In the genomic region with DNA sequence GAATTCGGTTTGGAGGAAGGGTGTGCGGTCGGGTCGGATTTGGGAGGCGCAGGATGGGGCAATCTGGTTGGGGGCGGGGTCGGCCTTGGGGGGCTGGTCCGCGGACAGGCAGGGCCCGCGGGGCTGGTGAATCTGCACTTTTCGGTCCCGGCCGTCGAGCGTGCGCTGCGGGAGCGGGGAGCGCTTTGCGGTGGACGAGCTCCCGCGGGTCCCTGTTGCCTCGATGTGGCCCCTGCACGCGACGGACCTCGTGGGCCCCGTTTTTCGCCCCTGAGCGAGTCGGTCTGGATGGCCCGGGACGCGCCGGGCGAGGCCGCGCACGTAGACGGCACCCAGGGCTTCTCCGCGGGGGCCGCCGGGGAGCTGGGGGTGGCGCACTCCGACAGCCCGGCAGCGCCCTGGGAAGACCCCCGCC, we compare ENCODE assay signal across 8 cellular contexts. TPM values are rescaled to one million over a fixed set of nuclear protein-coding genes. Genes with fewer than 3 reads are reported as not detected.
DNase-seq lines count a peak whose midpoint lies in the region; ATAC-seq and TF ChIP-seq lines count a peak whose summit lies in the region.

No MANE protein-coding gene starts in this region.

- peak overlapping the region; percentile 92 for H3K27ac Mint-ChIP-seq in CD8-positive, alpha-beta T cell

- H3K36me3 Mint-ChIP-seq in CD8-positive, alpha-beta T cell, result peaks cover 26% of the 10 kb centered on the region

- H3K4me1 ChIP-seq in CD8-positive, alpha-beta T cell (ENCODE audit: insufficient read depth, low read length), result peaks cover 46% of the 10 kb centered on the region
- H3K4me1 ChIP-seq in Panc1 (ENCODE audit: control insufficient read depth, insufficient read depth, low read length) (peaks cover 18% of the 10 kb centered on the region), lung (ENCODE audit: control insufficient read depth in 2 of 2, insufficient read depth in 2 of 2, low read length in 2 of 2) (peaks cover 3 to 15% of the 10 kb centered on the region in 2 donors), thyroid gland (peaks cover 19 to 53% of the 10 kb centered on the region in 2 donors)

- DNase-seq in CD8-positive, alpha-beta T cell, result peak in 3 of 7 experiments; percentile 36 to 46 (median 39)
- DNase-seq in Panc1 (ENCODE audit: low read depth, low spot score) (no peak), lung (ENCODE audit: low spot score) (peak; percentile 69), thyroid gland (peak; percentile 40 to 43), HuH-7.5 (ENCODE audit: low spot score) (no peak), KG1 (lab: John Stamatoyannopoulos, UW) (no peak)

- H3K27me3 Mint-ChIP-seq in CD8-positive, alpha-beta T cell (ENCODE audit: low read depth), result no peaks in the 10 kb centered on the region

- H3K9me3 Mint-ChIP-seq in CD8-positive, alpha-beta T cell, result no peaks in the 10 kb centered on the region

- intact Hi-C loops in CD8-positive, alpha-beta T cell (cut with DNase I, micrococcal nuclease), result no loop called here
- intact Hi-C loops in Panc1 (cut with micrococcal nuclease; ENCODE audit: unreplicated experiment) (no loop called here), thyroid gland (cut with DNase I) (loop anchor here (2.0 to 5.0 kb wide), 2 partner anchors 33 to 108 kb away; a partner anchor contains a TSS)

- ATAC-seq in CD8-positive, alpha-beta T cell, result no peak
- ATAC-seq in Panc1, result no peak
- ATAC-seq in lung (ENCODE audit: insufficient read depth, low FRiP score), result no peak
- no peak for ATAC-seq in GM21447 (IDR thresholded peaks at IDR 0.05; ENCODE audit: unreplicated experiment)

- H3K27ac ChIP-seq in CD8-positive, alpha-beta T cell (ENCODE audit: low read depth, low read length), result peak overlapping the region; percentile 86
- H3K27ac ChIP-seq in Panc1 (ENCODE audit: low read length) (peak overlapping the region; percentile 85), cingulate gyrus (ENCODE audit: low read depth, low read length) (peak overlapping the region; percentile 97), lung (ENCODE audit: low read depth in 1 of 2, low read length in 1 of 2) (peak overlapping the region; percentile 99), thyroid gland (peak overlapping the region; percentile 98 to 100 (median 99))

- no peak for TF ChIP-seq POLR2A in thyroid gland (IDR thresholded peaks at IDR 0.05)

- H3K4me1 Mint-ChIP-seq in CD8-positive, alpha-beta T cell (ENCODE audit: low read depth), result peaks cover 40% of the 10 kb centered on the region

- H3K4me3 ChIP-seq in CD8-positive, alpha-beta T cell (ENCODE audit: low read depth, low read length), result peak overlapping the region; percentile 98
- H3K4me3 ChIP-seq in Panc1 (ENCODE audit: low read depth in 2 of 2, low read length in 2 of 2), result peak overlapping the region; percentile 71 to 89
- H3K4me3 ChIP-seq in lung, result peak overlapping the region; percentile 81
- H3K4me3 ChIP-seq in thyroid gland (replicated peaks in 1 of 3), result peak overlapping the region; percentile 99 to 100 (median 100)

- BruUV-seq in Panc1 (replicated peaks; lab: Mats Ljungman, UMichigan), result TSS peak; percentile 70

- CTCF ChIA-PET in CD8-positive, alpha-beta T cell (lab: Charles Lee), result interaction anchor here (1.2 to 6.9 kb wide), 5 partner anchors 11 to 35 kb away, joined by 3 to 86 read pairs (median 25); a partner anchor contains a TSS
- CTCF ChIA-PET in Panc1 (lab: Charles Lee), result no interaction called here

- POLR2A ChIA-PET in CD8-positive, alpha-beta T cell (lab: Charles Lee), result interaction anchor here (0.8 to 5.3 kb wide), 11 partner anchors 9 to 122 kb away, joined by 3 to 46 read pairs (median 4); a partner anchor contains a TSS
- POLR2A ChIA-PET in Panc1 (lab: Charles Lee), result no interaction called here

- in situ Hi-C loops in Panc1 (cut with HindIII; ENCODE audit: low pct_unique_long_range_greater_than_20kb, low sequenced_read_pairs), result no loop called here

- no peaks in the 10 kb centered on the region for H3K27me3 ChIP-seq in CD8-positive, alpha-beta T cell (ENCODE audit: insufficient read depth, low read length)
- H3K27me3 ChIP-seq in Panc1 (ENCODE audit: control insufficient read depth, insufficient read depth, low read length) (no peaks in the 10 kb centered on the region), lung (ENCODE audit: control insufficient read depth, insufficient read depth) (no peaks in the 10 kb centered on the region), thyroid gland (no peaks in the 10 kb centered on the region)

- H3K36me3 ChIP-seq in CD8-positive, alpha-beta T cell (ENCODE audit: insufficient read depth, low read length), result peaks cover 13% of the 10 kb centered on the region
- H3K36me3 ChIP-seq in Panc1 (ENCODE audit: control insufficient read depth, insufficient read depth, low read length) (peaks cover 7% of the 10 kb centered on the region; the same call in 1 of the 2 replicates), lung (ENCODE audit: control insufficient read depth in 2 of 2, insufficient read depth in 2 of 2, low read length in 2 of 2) (peaks cover 4 to 19% of the 10 kb centered on the region in 2 donors), thyroid gland (peaks cover 13 to 24% of the 10 kb centered on the region in 2 donors)

- TF ChIP-seq CTCF in CD8-positive, alpha-beta T cell (IDR thresholded peaks at IDR 0.05), result no peak
- TF ChIP-seq CTCF in Panc1 (IDR thresholded peaks at IDR 0.05), result no peak
- TF ChIP-seq CTCF in lung (IDR thresholded peaks at IDR 0.05; ENCODE audit: control extremely low read depth, extremely low read depth), result no peak
- no peak for TF ChIP-seq CTCF in thyroid gland (IDR thresholded peaks at IDR 0.05)

- no peaks in the 10 kb centered on the region for H3K9me3 ChIP-seq in CD8-positive, alpha-beta T cell (ENCODE audit: low read length)
- H3K9me3 ChIP-seq in Panc1 (ENCODE audit: control insufficient read depth, insufficient read depth, low read depth, low read length) (no peaks in the 10 kb centered on the region), lung (ENCODE audit: control insufficient read depth in 2 of 2, insufficient read depth in 1 of 2, low read length in 1 of 2) (no peaks in the 10 kb centered on the region), thyroid gland (no peaks in the 10 kb centered on the region)

- WGBS in lung, 2 donors, result 0 to 1% methylated on average over 50 to 51 of the region's 51 CpGs
- WGBS in thyroid gland, 2 donors, result 0 to 2% methylated on average over 5 to 11 of the region's 51 CpGs

- peak overlapping the region; percentile 91 for H3K4me3 Mint-ChIP-seq in CD8-positive, alpha-beta T cell

RNA-seq across cellular contexts. Expression of a gene that starts 11.8 kb away (rescaled TPM):
- total RNA-seq in CD8-positive, alpha-beta T cell, result not detected
- not detected for total RNA-seq in Panc1 (2021; ENCODE audit: unreplicated experiment)
- polyA plus RNA-seq in Panc1 (2012; ENCODE audit: insufficient read length), result 0.15 TPM
- total RNA-seq in lung, result 1 to 10 TPM in 1 of 2 donors, under 1 TPM in 1; 0.31 to 6.7 TPM
- polyA plus RNA-seq in lung, result 1 to 10 TPM in 1 of 2 donors, under 1 TPM in 1; 0.81 to 7.4 TPM
- total RNA-seq in thyroid gland, result 1 to 10 TPM in 1 of 4 donors, under 1 TPM in 3; 0.27 to 1.6 (median 0.59) TPM

RNA-seq across cellular contexts. Expression of a gene that starts 13.9 kb away (rescaled TPM):
- under 1 TPM in 1 of 2 experiments, not detected in 1; 0.92 TPM for total RNA-seq in CD8-positive, alpha-beta T cell
- total RNA-seq in Panc1 (2021; ENCODE audit: unreplicated experiment), result 0.51 TPM
- 0.27 TPM for polyA plus RNA-seq in Panc1 (2012; ENCODE audit: insufficient read length)
- total RNA-seq in lung, result 1 to 10 TPM in 1 of 2 donors, under 1 TPM in 1; 0.61 to 2.3 TPM
- polyA plus RNA-seq in lung, result 1 to 10 TPM in 1 of 2 donors, under 1 TPM in 1; 0.69 to 1.1 TPM
- total RNA-seq in thyroid gland, result not detected

RNA-seq across cellular contexts. Expression of a gene that starts 21.0 kb away (rescaled TPM):
- total RNA-seq in CD8-positive, alpha-beta T cell, result 1 to 10 TPM; 2.2 to 4.4 TPM
- total RNA-seq in Panc1 (2021; ENCODE audit: unreplicated experiment), result 21.9 TPM
- 10.3 TPM for polyA plus RNA-seq in Panc1 (2012; ENCODE audit: insufficient read length)
- total RNA-seq in lung, result 1 to 10 TPM; 2.1 to 3.5 TPM
- polyA plus RNA-seq in lung, result 1 to 10 TPM in 1 of 2 donors, under 1 TPM in 1; 0.73 to 1.4 TPM
- 1 to 10 TPM in 1 of 4 donors, under 1 TPM in 1, not detected in 2; 0.33 to 4.2 TPM for total RNA-seq in thyroid gland

RNA-seq across cellular contexts. Expression of a gene that starts 33.5 kb away (rescaled TPM):
- total RNA-seq in CD8-positive, alpha-beta T cell, result 100 to 1,000 TPM; 164 to 167 TPM
- 103 TPM for total RNA-seq in Panc1 (2021; ENCODE audit: unreplicated experiment)
- 129 TPM for polyA plus RNA-seq in Panc1 (2012; ENCODE audit: insufficient read length)
- total RNA-seq in lung, result 100 to 1,000 TPM in 1 of 2 donors, 10 to 100 TPM in 1; 67.5 to 113 TPM
- 10 to 100 TPM; 37.2 to 58.5 TPM for polyA plus RNA-seq in lung
- total RNA-seq in thyroid gland, result 10 to 100 TPM; 25.7 to 39.8 (median 30.3) TPM

RNA-seq across cellular contexts. Expression of a gene that starts 34.0 kb away (rescaled TPM):
- total RNA-seq in CD8-positive, alpha-beta T cell, result 10 to 100 TPM; 25.9 to 26.1 TPM
- total RNA-seq in Panc1 (2021; ENCODE audit: unreplicated experiment), result 78.6 TPM
- polyA plus RNA-seq in Panc1 (2012; ENCODE audit: insufficient read length), result 74.7 TPM
- total RNA-seq in lung, result 10 to 100 TPM; 64.4 to 64.6 TPM
- 10 to 100 TPM; 70.1 to 76.4 TPM for polyA plus RNA-seq in lung
- total RNA-seq in thyroid gland, result 100 to 1,000 TPM in 3 of 4 donors, 10 to 100 TPM in 1; 86.7 to 179 (median 131) TPM

Comparison
In these comparisons a context has a peak if more than half of its experiments do, and no peak if none do; other contexts are left out.
1. DNase-seq: peak in lung (single experiment) and thyroid gland (2 of 2); none in Panc1 (single experiment), HuH-7.5 (single experiment) and KG1 (single experiment).
2. Peak in every context shown above with its lines, with median percentiles within 50 percentile points of each other: H3K27ac ChIP-seq and H3K4me3 ChIP-seq.